In the genomic region with DNA sequence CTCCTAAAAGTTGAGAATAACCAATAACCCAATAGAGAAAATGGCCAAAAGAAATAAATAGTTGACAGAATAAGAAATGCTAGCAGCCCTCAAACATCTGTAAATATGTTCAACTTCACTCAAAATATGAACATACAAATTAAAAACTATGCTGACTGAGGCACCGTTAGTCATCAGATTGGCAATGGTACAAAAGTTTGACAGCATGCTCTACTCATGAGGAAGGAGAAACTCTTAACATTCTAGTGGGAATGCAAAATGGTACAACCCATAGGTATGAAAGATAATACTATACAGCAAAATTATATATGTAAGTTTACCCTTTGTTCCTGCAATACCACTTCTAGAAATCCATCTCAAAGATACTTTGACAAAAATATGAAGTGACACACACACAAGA, we compare ENCODE assay signal across 19 cellular contexts. TPM values are rescaled to one million over a fixed set of nuclear protein-coding genes. Genes with fewer than 3 reads are reported as not detected.
A peak's percentile ranks its signal among the peaks of the same experiment; 100 is the strongest.
DNase-seq lines count a peak whose midpoint lies in the region; ATAC-seq and TF ChIP-seq lines count a peak whose summit lies in the region.
"Had no signal": no experiment of that assay in that cellular context is flagged by ENCODE, and none has a peak within 500 bp of the region (broad histone marks: within the 10 kb centered on the region; RNA-seq: fewer than 3 reads in every experiment).

No MANE protein-coding gene starts in this region.

- peaks cover 34 to 37% of the 10 kb centered on the region in 2 donors for H3K27me3 Mint-ChIP-seq in natural killer cell treated with Interleukin-12 subunit alpha and Interleukin-12 subunit beta and Interleukin-15 and Interleukin-18, amount 100 ng/mL, for 72 hours
- peaks cover 18 to 49% of the 10 kb centered on the region in 2 donors for H3K27me3 Mint-ChIP-seq in CD8-positive, alpha-beta memory T cell

- no peak overlapping the region for H2AFZ ChIP-seq in GM23248
- H2AFZ ChIP-seq in PC-3 (ENCODE audit: low read length): no peak overlapping the region
- H2AFZ ChIP-seq: parathyroid adenoma had no signal

- H3K36me3 ChIP-seq in GM23248 (ENCODE audit: low read depth) (no peaks in the 10 kb centered on the region), PC-3 (ENCODE audit: low read depth, low read length) (no peaks in the 10 kb centered on the region)
- H3K36me3 ChIP-seq in effector memory CD4-positive, alpha-beta T cell (ENCODE audit: control insufficient read depth, insufficient read depth, low read length): peaks cover 4% of the 10 kb centered on the region
- H3K36me3 ChIP-seq in CD8-positive, alpha-beta memory T cell (ENCODE audit: insufficient read depth, low read length): no peaks in the 10 kb centered on the region

- H3K27ac ChIP-seq in GM23248 (no peak overlapping the region), PC-3 (ENCODE audit: low read length) (no peak overlapping the region), epithelial cell of prostate (no peak overlapping the region)
- H3K27ac ChIP-seq in effector memory CD4-positive, alpha-beta T cell (ENCODE audit: insufficient read depth, low read length, poor library complexity, severe bottlenecking): no peak overlapping the region
- H3K27ac ChIP-seq in CD8-positive, alpha-beta memory T cell (ENCODE audit: low read depth, low read length): no peak overlapping the region
- H3K27ac ChIP-seq: cardiac muscle cell, left ventricle myocardium inferior, parathyroid adenoma, SK-N-MC, testis had no signal

- H3K4me3 ChIP-seq in GM23248: no peak overlapping the region
- H3K4me3 ChIP-seq in PC-3 (ENCODE audit: low read length): no peak overlapping the region
- H3K4me3 ChIP-seq in effector memory CD4-positive, alpha-beta T cell (ENCODE audit: insufficient read depth, low read depth, low read length, poor library complexity, severe bottlenecking): no peak overlapping the region
- no peak overlapping the region for H3K4me3 ChIP-seq in CD8-positive, alpha-beta memory T cell (ENCODE audit: low read length)
- H3K4me3 ChIP-seq: cardiac muscle cell, left ventricle myocardium inferior, SK-N-MC had no signal

- peak overlapping the region; percentile 2 for H3K4me3 Mint-ChIP-seq in natural killer cell treated with Interleukin-12 subunit alpha and Interleukin-12 subunit beta and Interleukin-15 and Interleukin-18, amount 100 ng/mL, for 72 hours
- H3K4me3 Mint-ChIP-seq in CD8-positive, alpha-beta memory T cell: peak overlapping the region in 3 of 7 donors; percentile 2 to 32 (median 19)

- TF ChIP-seq CTCF in PC-3 (conservative IDR thresholded peaks at IDR 0.05; ENCODE audit: low read depth, low read length): no peak

- peak overlapping the region in 1 of 2 donors; percentile 95 for H3K27ac Mint-ChIP-seq in natural killer cell treated with Interleukin-12 subunit alpha and Interleukin-12 subunit beta and Interleukin-15 and Interleukin-18, amount 100 ng/mL, for 72 hours
- no peak overlapping the region for H3K27ac Mint-ChIP-seq in CD8-positive, alpha-beta memory T cell
- H3K27ac Mint-ChIP-seq: activated CD4-positive, alpha-beta T cell treated with anti-CD3 and anti-CD28 coated beads, Interleukin-2, amount 10 ng/mL, durations not matched to agents 24 days and 14 days; activated naive CD4-positive, alpha-beta T cell treated with anti-CD3 and anti-CD28 coated beads for 36 hours had no signal

- H3F3A ChIP-seq in GM23248 (ENCODE audit: insufficient read depth): peaks cover 5% of the 10 kb centered on the region; the same call in 1 of the 2 replicates
- no peaks in the 10 kb centered on the region for H3F3A ChIP-seq in PC-3 (ENCODE audit: low read length, unreplicated experiment)

- CTCF ChIA-PET in PC-3 (lab: Charles Lee) (no interaction called here), HEK293T (lab: Yijun Ruan, JAX) (no interaction called here)
- CTCF ChIA-PET in CD8-positive, alpha-beta memory T cell (lab: Charles Lee): interaction anchor here (1.5 kb wide), 1 partner anchor 45 kb away, joined by 5 read pairs; no protein-coding TSS in a partner anchor

- no peaks in the 10 kb centered on the region for H4K20me1 ChIP-seq in GM23248 (ENCODE audit: insufficient read depth)
- no peaks in the 10 kb centered on the region for H4K20me1 ChIP-seq in PC-3 (ENCODE audit: low read length)

- peaks cover 17% of the 10 kb centered on the region for H3K36me3 Mint-ChIP-seq in natural killer cell treated with Interleukin-12 subunit alpha and Interleukin-12 subunit beta and Interleukin-15 and Interleukin-18, amount 100 ng/mL, for 72 hours
- peaks cover 2 to 31% (median 28%) of the 10 kb centered on the region in 3 donors for H3K36me3 Mint-ChIP-seq in CD8-positive, alpha-beta memory T cell

- intact Hi-C loops in PC-3 (cut with micrococcal nuclease): no loop called here

- BruUV-seq in PC-3 (replicated peaks; lab: Mats Ljungman, UMichigan): no TSS peak

- H3K9me3 ChIP-seq in GM23248 (ENCODE audit: low read depth) (no peaks in the 10 kb centered on the region), PC-3 (ENCODE audit: low read length) (no peaks in the 10 kb centered on the region)
- no peaks in the 10 kb centered on the region for H3K9me3 ChIP-seq in effector memory CD4-positive, alpha-beta T cell (ENCODE audit: control insufficient read depth, low read length)
- H3K9me3 ChIP-seq in CD8-positive, alpha-beta memory T cell (ENCODE audit: low read length): no peaks in the 10 kb centered on the region
- H3K9me3 ChIP-seq: left ventricle myocardium inferior, testis had no signal

- H3K4me1 Mint-ChIP-seq in natural killer cell treated with Interleukin-12 subunit alpha and Interleukin-12 subunit beta and Interleukin-15 and Interleukin-18, amount 100 ng/mL, for 72 hours (ENCODE audit: low read depth in 2 of 2): peaks cover 27 to 31% of the 10 kb centered on the region in 2 donors
- H3K4me1 Mint-ChIP-seq in CD8-positive, alpha-beta memory T cell: peaks cover 30 to 40% (median 34%) of the 10 kb centered on the region in 3 donors

- POLR2A ChIA-PET in PC-3 (lab: Charles Lee; ENCODE audit: unreplicated experiment) (no interaction called here), HEK293T (lab: Yijun Ruan, JAX) (no interaction called here)
- POLR2A ChIA-PET in CD8-positive, alpha-beta memory T cell (lab: Charles Lee): no interaction called here

- 0 to 8% methylated on average over 1 of the region's 1 CpG for WGBS in GM23248 (ENCODE audit: low coverage in 1 of 2, low lambda C conversion rate in 2 of 2, missing lambda C conversion rate in 2 of 2), 2 experiments

- peak; percentile 41 for DNase-seq in GM23248
- DNase-seq in PC-3: peak; percentile 76
- peak; percentile 41 for DNase-seq in epithelial cell of prostate (ENCODE audit: low read depth, low spot score)
- no peak for DNase-seq in natural killer cell treated with Interleukin-12 subunit alpha and Interleukin-12 subunit beta and Interleukin-15 and Interleukin-18, amount 100 ng/mL, for 72 hours (ENCODE audit: low spot score)
- DNase-seq in HEK293T (ENCODE audit: extremely low spot score): no peak
- no peak for DNase-seq in effector memory CD4-positive, alpha-beta T cell
- DNase-seq in activated CD4-positive, alpha-beta T cell treated with anti-CD3 and anti-CD28 coated beads for 48 hours: no peak
- no peak for DNase-seq in CD8-positive, alpha-beta memory T cell
- DNase-seq: activated CD4-positive, alpha-beta T cell treated with anti-CD3 and anti-CD28 coated beads, Interleukin-2, amount 10 ng/mL, durations not matched to agents 24 days and 14 days; activated naive CD4-positive, alpha-beta T cell treated with anti-CD3 and anti-CD28 coated beads for 36 hours; KBM-7; left ventricle myocardium inferior; NCI-H1105 treated with DMSO at 0.1 percent for 48 hours; NCI-H526; small intestine; testis had no signal

- in situ Hi-C loops in GM23248 (cut with MboI): no loop called here

- no peak overlapping the region for H3K9ac ChIP-seq in GM23248
- H3K9ac ChIP-seq in PC-3 (ENCODE audit: low read length): no peak overlapping the region
- H3K9ac ChIP-seq: parathyroid adenoma had no signal

- H3K27me3 ChIP-seq in GM23248 (replicated peaks; ENCODE audit: insufficient read depth): no peaks in the 10 kb centered on the region
- H3K27me3 ChIP-seq in PC-3 (ENCODE audit: low read length): no peaks in the 10 kb centered on the region
- no peaks in the 10 kb centered on the region for H3K27me3 ChIP-seq in effector memory CD4-positive, alpha-beta T cell (replicated peaks; ENCODE audit: control insufficient read depth, insufficient read depth, low read length, poor library complexity, severe bottlenecking)
- no peaks in the 10 kb centered on the region for H3K27me3 ChIP-seq in CD8-positive, alpha-beta memory T cell (ENCODE audit: insufficient read depth, low read length, poor library complexity, severe bottlenecking)
- H3K27me3 ChIP-seq: testis had no signal

- 0 out of 2 replicates have a peak, but pooled peaks cover 3% of the 10 kb centered on the region for H3K4me1 ChIP-seq in GM23248 (ENCODE audit: insufficient read depth)
- H3K4me1 ChIP-seq in PC-3 (ENCODE audit: insufficient read depth, low read length): peaks cover 7% of the 10 kb centered on the region
- H3K4me1 ChIP-seq in effector memory CD4-positive, alpha-beta T cell (ENCODE audit: control insufficient read depth, insufficient read depth, low read length, poor library complexity, severe bottlenecking): peaks cover 8% of the 10 kb centered on the region
- H3K4me1 ChIP-seq in CD8-positive, alpha-beta memory T cell (ENCODE audit: insufficient read depth, low read length): peaks cover 29% of the 10 kb centered on the region

- H3K4me2 ChIP-seq in GM23248 (ENCODE audit: unreplicated experiment): no peak overlapping the region
- no peak overlapping the region for H3K4me2 ChIP-seq in PC-3 (ENCODE audit: low read length)

- ATAC-seq in PC-3: peak; percentile 60
- no peak for ATAC-seq in natural killer cell treated with Interleukin-12 subunit alpha and Interleukin-12 subunit beta and Interleukin-15 and Interleukin-18, amount 100 ng/mL, for 72 hours

- H3K79me2 ChIP-seq in GM23248 (ENCODE audit: insufficient read depth) (peaks cover 30% of the 10 kb centered on the region), PC-3 (ENCODE audit: low read length) (no peaks in the 10 kb centered on the region)
- H3K79me2 ChIP-seq: parathyroid adenoma had no signal

- H3K9me3 Mint-ChIP-seq in natural killer cell treated with Interleukin-12 subunit alpha and Interleukin-12 subunit beta and Interleukin-15 and Interleukin-18, amount 100 ng/mL, for 72 hours: no peaks in the 10 kb centered on the region
- H3K9me3 Mint-ChIP-seq in CD8-positive, alpha-beta memory T cell: peaks cover 3 to 7% (median 6%) of the 10 kb centered on the region in 5 donors
- H3K9me3 Mint-ChIP-seq: activated naive CD4-positive, alpha-beta T cell treated with anti-CD3 and anti-CD28 coated beads for 36 hours had no signal

- H3K9me2 ChIP-seq in GM23248 (ENCODE audit: insufficient read depth) (no peaks in the 10 kb centered on the region), PC-3 (replicated peaks; ENCODE audit: low read length) (no peaks in the 10 kb centered on the region)

RNA-seq across cellular contexts. Expression of gene ZSCAN12, which starts 1.6 kb away (rescaled TPM):
- total RNA-seq in GM23248 (2014; rRNA removed; shearing (Covaris generic)): 1.9 and 3.1 TPM in 2 replicates
- polyA plus RNA-seq in GM23248 (2016; fragmentation: Nextera tagmentation; extraction: Ambion mirVana): 0.88 and 1.2 TPM in 2 replicates
- total RNA-seq in PC-3 (2014; rRNA removed): 0.58 and 0.95 TPM in 2 replicates
- total RNA-seq in natural killer cell treated with Interleukin-12 subunit alpha and Interleukin-12 subunit beta and Interleukin-15 and Interleukin-18, amount 100 ng/mL, for 72 hours: 1 to 10 TPM; 6.9 to 9.9 TPM
- total RNA-seq in CD8-positive, alpha-beta memory T cell: 1 to 10 TPM; 4.3 to 4.4 TPM
- 2.2 TPM for polyA plus RNA-seq in CD8-positive, alpha-beta memory T cell

RNA-seq across cellular contexts. Expression of gene ZSCAN23, which starts 42.1 kb away (rescaled TPM):
- total RNA-seq in GM23248 (2014; rRNA removed; shearing (Covaris generic)): 0.32 and 0.51 TPM in 2 replicates
- 0.13 and 0.84 TPM in 2 replicates for polyA plus RNA-seq in GM23248 (2016; fragmentation: Nextera tagmentation; extraction: Ambion mirVana)
- 2.2 and 3.4 TPM in 2 replicates for total RNA-seq in PC-3 (2014; rRNA removed)
- 1 to 10 TPM in 1 of 2 donors, under 1 TPM in 1; 0.40 to 1.5 TPM for total RNA-seq in natural killer cell treated with Interleukin-12 subunit alpha and Interleukin-12 subunit beta and Interleukin-15 and Interleukin-18, amount 100 ng/mL, for 72 hours
- 1 to 10 TPM in 1 of 2 experiments, under 1 TPM in 1; 0.63 to 1.3 TPM for total RNA-seq in CD8-positive, alpha-beta memory T cell
- not detected for polyA plus RNA-seq in CD8-positive, alpha-beta memory T cell

RNA-seq across cellular contexts. Expression of gene ZKSCAN3, which starts 51.4 kb away (rescaled TPM):
- total RNA-seq in GM23248 (2014; rRNA removed; shearing (Covaris generic)): 3.0 and 4.0 TPM in 2 replicates
- 1.6 and 2.5 TPM in 2 replicates for polyA plus RNA-seq in GM23248 (2016; fragmentation: Nextera tagmentation; extraction: Ambion mirVana)
- 1.9 and 2.3 TPM in 2 replicates for total RNA-seq in PC-3 (2014; rRNA removed)
- total RNA-seq in natural killer cell treated with Interleukin-12 subunit alpha and Interleukin-12 subunit beta and Interleukin-15 and Interleukin-18, amount 100 ng/mL, for 72 hours: 1 to 10 TPM; 3.1 to 4.6 TPM
- total RNA-seq in CD8-positive, alpha-beta memory T cell: 1 to 10 TPM; 3.0 to 4.7 TPM
- polyA plus RNA-seq in CD8-positive, alpha-beta memory T cell: 3.2 TPM

Comparison
In these comparisons a context has a peak if more than half of its experiments do, and no peak if none do; other contexts are left out.
1. DNase-seq: peak in GM23248 (single experiment), PC-3 (single experiment) and epithelial cell of prostate (single experiment); none in natural killer cell treated with Interleukin-12 subunit alpha and Interleukin-12 subunit beta and Interleukin-15 and Interleukin-18, amount 100 ng/mL, for 72 hours (single experiment), HEK293T (single experiment), effector memory CD4-positive, alpha-beta T cell (0 of 3), activated CD4-positive, alpha-beta T cell treated with anti-CD3 and anti-CD28 coated beads for 48 hours (single experiment) and CD8-positive, alpha-beta memory T cell (0 of 5).